In the genomic region with DNA sequence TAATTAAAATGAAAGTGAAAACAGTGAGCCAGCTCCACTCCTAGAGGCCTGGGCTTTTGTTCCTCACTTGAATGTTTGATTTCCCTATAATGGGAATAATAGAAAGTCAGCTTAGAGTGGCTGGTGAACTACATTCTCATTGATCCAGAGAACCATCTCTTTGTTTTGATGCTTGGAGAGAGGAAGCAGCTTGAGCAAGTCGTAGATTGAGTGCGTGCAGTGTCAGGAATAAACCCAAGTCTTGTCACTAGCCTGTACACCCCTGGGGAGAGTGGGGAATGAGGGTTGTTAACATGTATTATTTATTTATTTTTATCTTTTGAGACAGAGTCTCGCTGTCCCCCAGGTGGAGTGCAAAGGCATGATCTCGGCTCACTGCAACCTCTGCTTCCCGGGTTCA, we compare ENCODE assay signal across 8 cellular contexts. TPM values are rescaled to one million over a fixed set of nuclear protein-coding genes. Genes with fewer than 3 reads are reported as not detected.
DNase-seq lines count a peak whose midpoint lies in the region; ATAC-seq and TF ChIP-seq lines count a peak whose summit lies in the region.

No MANE protein-coding gene starts in this region.

- peak overlapping the region; percentile 95 for H3K4me3 ChIP-seq in GM12865 (ENCODE audit: low read depth, low read length)
- H3K4me3 ChIP-seq in OCI-LY1 (ENCODE audit: low read depth, low read length, poor library complexity, severe bottlenecking) = peak overlapping the region; percentile 84
- peak overlapping the region; percentile 88 for H3K4me3 ChIP-seq in neuron (ENCODE audit: low read length)

- no peaks in the 10 kb centered on the region for H3K9me3 ChIP-seq in OCI-LY1 (ENCODE audit: low read length)
- H3K9me3 ChIP-seq in neuron (ENCODE audit: low read length) = no peaks in the 10 kb centered on the region

- peak overlapping the region; percentile 96 for H3K27ac Mint-ChIP-seq in endothelial cell (ENCODE audit: unreplicated experiment)

- H3K79me2 ChIP-seq in OCI-LY1 (ENCODE audit: insufficient read depth, low read length) = peaks cover 20% of the 10 kb centered on the region

- H3K36me3 ChIP-seq in OCI-LY1 (ENCODE audit: insufficient read depth, low read length) (peaks cover 22% of the 10 kb centered on the region), neuron (ENCODE audit: insufficient read depth, low read length) (peaks cover 17% of the 10 kb centered on the region)

- H2AFZ ChIP-seq in OCI-LY1 (ENCODE audit: low read length) (peak overlapping the region; percentile 95), neuron (ENCODE audit: low read depth, low read length) (no peak overlapping the region)

- H3K36me3 Mint-ChIP-seq in endothelial cell (ENCODE audit: low read depth, unreplicated experiment) = peaks cover 7% of the 10 kb centered on the region

- H3K27ac ChIP-seq in OCI-LY1 (ENCODE audit: low read depth, low read length, poor library complexity, severe bottlenecking) = no peak overlapping the region

- no peaks in the 10 kb centered on the region for H3K9me3 Mint-ChIP-seq in endothelial cell (ENCODE audit: unreplicated experiment)

- H3K27me3 Mint-ChIP-seq in endothelial cell (ENCODE audit: unreplicated experiment) = peaks cover 2% of the 10 kb centered on the region

- peak overlapping the region; percentile 63 for H3K4me2 ChIP-seq in OCI-LY1 (ENCODE audit: low read length)

- peaks cover 19% of the 10 kb centered on the region for H3K4me1 Mint-ChIP-seq in endothelial cell (ENCODE audit: unreplicated experiment)

- H3K27me3 ChIP-seq in OCI-LY1 (ENCODE audit: insufficient read depth, low read length) = no peaks in the 10 kb centered on the region
- H3K27me3 ChIP-seq in neuron (ENCODE audit: insufficient read depth, low read length) = no peaks in the 10 kb centered on the region

- peak overlapping the region; percentile 72 for H3K9ac ChIP-seq in OCI-LY1 (ENCODE audit: low read length)

- H3K4me3 Mint-ChIP-seq in endothelial cell (ENCODE audit: unreplicated experiment) = peak overlapping the region; percentile 52

- H4K20me1 ChIP-seq in OCI-LY1 (ENCODE audit: insufficient read depth, low read length) = no peaks in the 10 kb centered on the region

- H3K9me2 ChIP-seq in OCI-LY1 (ENCODE audit: low read depth, low read length) = no peaks in the 10 kb centered on the region

- peaks cover 18% of the 10 kb centered on the region for H3K4me1 ChIP-seq in OCI-LY1 (ENCODE audit: insufficient read depth, low read length, severe bottlenecking)
- H3K4me1 ChIP-seq in neuron (ENCODE audit: insufficient read depth, low read length) = peaks cover 14% of the 10 kb centered on the region

- no peak for TF ChIP-seq CTCF in GM12865 (IDR thresholded peaks at IDR 0.05; ENCODE audit: insufficient read depth, low read depth, low read length, missing control alignments)
- TF ChIP-seq CTCF in OCI-LY1 (IDR thresholded peaks at IDR 0.05; ENCODE audit: low read length) = no peak
- no peak for TF ChIP-seq CTCF in endothelial cell (IDR thresholded peaks at IDR 0.05; ENCODE audit: unreplicated experiment)

- ATAC-seq in HG02870 (IDR thresholded peaks at IDR 0.05; ENCODE audit: unreplicated experiment) (no peak), HG03045 (IDR thresholded peaks at IDR 0.05; ENCODE audit: unreplicated experiment) (no peak)

- no peaks in the 10 kb centered on the region for H3F3A ChIP-seq in OCI-LY1 (ENCODE audit: insufficient read depth, low read length)

- no peak for DNase-seq in GM12865 (ENCODE audit: low read depth)
- no peak for DNase-seq in endothelial cell (ENCODE audit: low spot score)
- no peak for DNase-seq in GF-D8 (lab: John Stamatoyannopoulos, UW)
- DNase-seq in GM19240 (ENCODE audit: insufficient read length, low spot score) = no peak

RNA-seq across cellular contexts. Expression of a gene that starts 0.9 kb away (rescaled TPM):
- 35.8 TPM for total RNA-seq in endothelial cell (ENCODE audit: unreplicated experiment)

RNA-seq across cellular contexts. Expression of a gene that starts 12.8 kb away (rescaled TPM):
- total RNA-seq in endothelial cell (ENCODE audit: unreplicated experiment) = 33.5 TPM

RNA-seq across cellular contexts. Expression of a gene that starts 39.7 kb away (rescaled TPM):
- total RNA-seq in endothelial cell (ENCODE audit: unreplicated experiment) = 51.1 TPM
